Comparison of ENCODE assay signal across 8 cellular contexts in genomic region chr1:18597159-18598042, GRCh38. TPM values are rescaled to one million over a fixed set of nuclear protein-coding genes. Genes with fewer than 3 reads are reported as not detected.
DNase-seq lines count a peak whose midpoint lies in the region; ATAC-seq and TF ChIP-seq lines count a peak whose summit lies in the region.

No MANE protein-coding gene starts in this region.

- POLR2A ChIA-PET in activated CD4-positive, alpha-beta T cell treated with anti-CD3 and anti-CD28 coated beads for 36 hours (lab: Charles Lee): no interaction called here

- H3K4me3 ChIP-seq in lower lobe of right lung: no peak overlapping the region

- H3K36me3 Mint-ChIP-seq in activated CD4-positive, alpha-beta T cell treated with anti-CD3 and anti-CD28 coated beads for 36 hours (ENCODE audit: low read depth): no peaks in the 10 kb centered on the region
- no peaks in the 10 kb centered on the region for H3K36me3 Mint-ChIP-seq in chondrocyte (ENCODE audit: low read depth)

- H3K27ac Mint-ChIP-seq in activated CD4-positive, alpha-beta T cell treated with anti-CD3 and anti-CD28 coated beads for 36 hours: no peak overlapping the region
- no peak overlapping the region for H3K27ac Mint-ChIP-seq in chondrocyte (ENCODE audit: unreplicated experiment)

- H3K27me3 Mint-ChIP-seq in activated CD4-positive, alpha-beta T cell treated with anti-CD3 and anti-CD28 coated beads for 36 hours: peaks cover 19% of the 10 kb centered on the region
- H3K27me3 Mint-ChIP-seq in chondrocyte (ENCODE audit: low read depth): peaks cover 41% of the 10 kb centered on the region

- no peak overlapping the region for H3K4me3 Mint-ChIP-seq in activated CD4-positive, alpha-beta T cell treated with anti-CD3 and anti-CD28 coated beads for 36 hours
- no peak overlapping the region for H3K4me3 Mint-ChIP-seq in chondrocyte (ENCODE audit: unreplicated experiment)

- peak; percentile 58 for ATAC-seq in activated CD4-positive, alpha-beta T cell treated with anti-CD3 and anti-CD28 coated beads for 36 hours
- ATAC-seq in lower lobe of right lung: peak; percentile 76 to 83
- no peak for ATAC-seq in HG03439 (IDR thresholded peaks at IDR 0.05; ENCODE audit: unreplicated experiment)
- ATAC-seq in HG03159 (IDR thresholded peaks at IDR 0.05; ENCODE audit: unreplicated experiment): no peak

- intact Hi-C loops in activated CD4-positive, alpha-beta T cell treated with anti-CD3 and anti-CD28 coated beads for 36 hours (cut with DNase I, micrococcal nuclease): loop anchor here (1.0 to 5.0 kb wide), 6 partner anchors 83 to 280 kb away; no protein-coding TSS in a partner anchor
- intact Hi-C loops in lower lobe of right lung (cut with DNase I): no loop called here

- TF ChIP-seq CTCF in chondrocyte (IDR thresholded peaks at IDR 0.05) (peak; percentile 97), lower lobe of right lung (IDR thresholded peaks at IDR 0.05) (peak; percentile 91)

- H3K4me1 ChIP-seq in lower lobe of right lung: no peaks in the 10 kb centered on the region

- H3K27me3 ChIP-seq in lower lobe of right lung (ENCODE audit: low read depth): peaks cover 55% of the 10 kb centered on the region

- no peaks in the 10 kb centered on the region for H3K9me3 ChIP-seq in lower lobe of right lung

- DNase-seq in GM04504 (ENCODE audit: low read depth): peak; percentile 12
- DNase-seq in NCI-H1105 treated with DMSO at 0.1 percent for 48 hours (lab: John Stamatoyannopoulos, UW): peak; percentile 51
- peak; percentile 75 for DNase-seq in activated CD4-positive, alpha-beta T cell treated with anti-CD3 and anti-CD28 coated beads for 36 hours
- peak; percentile 88 for DNase-seq in chondrocyte (ENCODE audit: low spot score)
- peak; percentile 61 for DNase-seq in lower lobe of right lung
- peak; percentile 17 for DNase-seq in stimulated activated CD8-positive, alpha-beta memory T cell treated with anti-CD3 and anti-CD28 coated beads, Interleukin-15, amount 100 ng/mL, for 24 hours (ENCODE audit: low read depth)

- CTCF ChIA-PET in activated CD4-positive, alpha-beta T cell treated with anti-CD3 and anti-CD28 coated beads for 36 hours (lab: Charles Lee): interaction anchor here (0.6 to 4.5 kb wide), 36 partner anchors 9 to 1197 kb away, joined by 3 to 30 read pairs (median 4); no protein-coding TSS in a partner anchor

- no peaks in the 10 kb centered on the region for H3K36me3 ChIP-seq in lower lobe of right lung

- no peak overlapping the region for H3K27ac ChIP-seq in lower lobe of right lung

- no peaks in the 10 kb centered on the region for H3K9me3 Mint-ChIP-seq in activated CD4-positive, alpha-beta T cell treated with anti-CD3 and anti-CD28 coated beads for 36 hours (ENCODE audit: low read depth)
- H3K9me3 Mint-ChIP-seq in chondrocyte (ENCODE audit: low read depth): no peaks in the 10 kb centered on the region

- no peaks in the 10 kb centered on the region for H3K4me1 Mint-ChIP-seq in activated CD4-positive, alpha-beta T cell treated with anti-CD3 and anti-CD28 coated beads for 36 hours
- H3K4me1 Mint-ChIP-seq in chondrocyte (ENCODE audit: low read depth): no peaks in the 10 kb centered on the region

RNA-seq across cellular contexts. Expression of gene PAX7, which starts 33.2 kb away (rescaled TPM):
- total RNA-seq in activated CD4-positive, alpha-beta T cell treated with anti-CD3 and anti-CD28 coated beads for 36 hours: not detected
- total RNA-seq in chondrocyte: not detected in 3 replicates
- total RNA-seq in lower lobe of right lung: not detected

Comparison
In these comparisons a context has a peak if more than half of its experiments do, and no peak if none do; other contexts are left out.
1. DNase-seq: peak in every context shown above with its lines; median percentile 88 in chondrocyte; 75 in activated CD4-positive, alpha-beta T cell treated with anti-CD3 and anti-CD28 coated beads for 36 hours; 61 in lower lobe of right lung; 51 in NCI-H1105 treated with DMSO at 0.1 percent for 48 hours; 17 in stimulated activated CD8-positive, alpha-beta memory T cell treated with anti-CD3 and anti-CD28 coated beads, Interleukin-15, amount 100 ng/mL, for 24 hours; 12 in GM04504.
2. ATAC-seq: peak in activated CD4-positive, alpha-beta T cell treated with anti-CD3 and anti-CD28 coated beads for 36 hours (single experiment) and lower lobe of right lung (2 of 2); none in HG03439 (single experiment) and HG03159 (single experiment).